ENCODE assay signal across 9 cellular contexts in the genomic region with DNA sequence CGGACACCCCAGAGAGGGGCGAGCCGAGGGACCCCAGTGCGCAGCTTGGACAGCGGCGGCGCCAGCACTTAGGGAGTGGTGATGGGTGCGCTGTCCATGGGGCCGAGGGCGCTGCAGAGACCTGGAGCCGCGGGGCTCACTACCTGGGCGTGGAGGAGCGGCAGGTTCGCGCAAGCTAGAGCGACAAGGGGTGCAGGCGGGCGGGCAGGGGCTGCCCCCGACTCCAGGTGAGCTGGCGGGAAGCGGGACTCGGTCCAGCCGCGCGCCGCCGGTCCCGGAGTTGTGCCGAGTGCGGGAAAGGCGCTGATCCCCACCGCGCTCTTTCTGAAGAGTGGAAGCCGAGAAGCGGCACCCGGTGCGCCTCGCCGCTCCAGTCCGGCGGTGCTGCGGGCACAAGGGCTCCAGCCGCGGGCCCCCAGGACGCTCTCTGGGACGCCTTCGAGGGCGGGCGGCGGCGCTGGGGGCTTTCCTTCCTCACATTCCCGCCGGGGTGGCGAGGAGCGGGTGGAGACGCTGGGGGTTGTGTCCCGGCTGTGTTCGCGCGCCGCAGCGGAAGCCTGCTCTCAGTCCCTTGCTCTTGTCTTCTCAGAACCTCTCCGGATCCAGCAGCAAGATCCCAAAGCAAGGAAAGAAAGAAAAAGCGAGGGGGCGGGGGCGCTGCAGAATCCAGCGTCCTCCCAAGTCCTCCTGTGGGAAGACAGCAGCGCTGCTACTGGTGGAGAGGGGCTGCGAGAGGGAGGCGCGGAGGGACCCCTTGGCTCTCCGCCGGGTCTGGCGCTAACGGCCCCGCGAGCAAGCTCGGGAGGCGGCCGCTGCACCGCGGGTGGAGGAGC. TPM values are rescaled to one million over a fixed set of nuclear protein-coding genes. Genes with fewer than 3 reads are reported as not detected.
DNase-seq lines count a peak whose midpoint lies in the region; ATAC-seq and TF ChIP-seq lines count a peak whose summit lies in the region.
"Had no signal": no experiment of that assay in that cellular context is flagged by ENCODE, and none has a peak within 500 bp of the region (broad histone marks: within the 10 kb centered on the region; RNA-seq: fewer than 3 reads in every experiment).

A gene with protein sequence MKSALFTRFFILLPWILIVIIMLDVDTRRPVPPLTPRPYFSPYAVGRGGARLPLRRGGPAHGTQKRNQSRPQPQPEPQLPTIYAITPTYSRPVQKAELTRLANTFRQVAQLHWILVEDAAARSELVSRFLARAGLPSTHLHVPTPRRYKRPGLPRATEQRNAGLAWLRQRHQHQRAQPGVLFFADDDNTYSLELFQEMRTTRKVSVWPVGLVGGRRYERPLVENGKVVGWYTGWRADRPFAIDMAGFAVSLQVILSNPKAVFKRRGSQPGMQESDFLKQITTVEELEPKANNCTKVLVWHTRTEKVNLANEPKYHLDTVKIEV (minus strand): TSS at position 610 of the 833 bp plus-strand sequence. CDS start 631 bp downstream, outside the sequence.

- no peaks in the 10 kb centered on the region for H4K20me1 ChIP-seq in PC-3 (ENCODE audit: low read length)

- H2AFZ ChIP-seq in PC-3 (ENCODE audit: low read length) = peak within 1 kb of the TSS; percentile 53; the same call in 1 of the 2 replicates

- H3K9me3 ChIP-seq in HEK293 (ENCODE audit: control insufficient read depth, insufficient read depth, low read depth, low read length) (no peaks in the 10 kb centered on the region), PC-3 (ENCODE audit: low read length) (no peaks in the 10 kb centered on the region), colonic mucosa (no peaks in the 10 kb centered on the region), right lobe of liver (no peaks in the 10 kb centered on the region), suprapubic skin (no peaks in the 10 kb centered on the region)

- no peaks in the 10 kb centered on the region for H3K9me2 ChIP-seq in PC-3 (replicated peaks; ENCODE audit: low read length)

- H3K9ac ChIP-seq in PC-3 (ENCODE audit: low read length) (no peak within 1 kb of the TSS), colonic mucosa (ENCODE audit: low read depth in 2 of 2, low read length in 2 of 2) (no peak within 1 kb of the TSS)

- POLR2A ChIA-PET in HEK293 (lab: Yijun Ruan, JAX) = interaction anchor here (0.7 to 1.2 kb wide), 2 partner anchors 13 to 735 kb away, joined by 3 read pairs; no protein-coding TSS in a partner anchor
- POLR2A ChIA-PET in PC-3 (lab: Charles Lee; ENCODE audit: unreplicated experiment) = no interaction called here

- H3K4me1 ChIP-seq in HEK293 (ENCODE audit: control insufficient read depth, insufficient read depth, low read length) = no peaks in the 10 kb centered on the region
- peaks cover 3% of the 10 kb centered on the region; the same call in 1 of the 2 replicates for H3K4me1 ChIP-seq in PC-3 (ENCODE audit: insufficient read depth, low read length)
- H3K4me1 ChIP-seq in colonic mucosa = peaks cover 7% of the 10 kb centered on the region
- H3K4me1 ChIP-seq in right lobe of liver = peaks cover 0 to 18% (median 2%) of the 10 kb centered on the region in 4 donors
- H3K4me1 ChIP-seq in suprapubic skin = peaks cover 25% of the 10 kb centered on the region

- intact Hi-C loops in PC-3 (cut with micrococcal nuclease) = loop anchor here (2.0 kb wide), 1 partner anchor 250 kb away; no protein-coding TSS in a partner anchor
- intact Hi-C loops in colonic mucosa (cut with DNase I) = loop anchor here (5.0 to 10.0 kb wide), 2 partner anchors 252 to 649 kb away; no protein-coding TSS in a partner anchor
- intact Hi-C loops in right lobe of liver (cut with DNase I) = no loop called here

- H3F3A ChIP-seq in PC-3 (ENCODE audit: low read length, unreplicated experiment) = no peaks in the 10 kb centered on the region

- H3K27ac ChIP-seq in HEK293 (ENCODE audit: extremely low read depth, low read depth, low read length) (no peak within 1 kb of the TSS; the same call in 1 of the 2 replicates), PC-3 (ENCODE audit: low read length) (no peak within 1 kb of the TSS), colonic mucosa (no peak within 1 kb of the TSS), right lobe of liver (no peak within 1 kb of the TSS), suprapubic skin (no peak within 1 kb of the TSS)
- H3K27ac ChIP-seq: C4-2B had no signal

- BruUV-seq in PC-3 (replicated peaks; lab: Mats Ljungman, UMichigan) = no TSS peak

- ATAC-seq in PC-3 = peak; percentile 43
- peak; percentile 40 to 54 (median 50) for ATAC-seq in right lobe of liver

- H3K36me3 ChIP-seq in HEK293 (ENCODE audit: control insufficient read depth in 2 of 2, insufficient read depth in 1 of 2, low read length in 2 of 2) (no peaks in the 10 kb centered on the region), PC-3 (ENCODE audit: low read depth, low read length) (no peaks in the 10 kb centered on the region), colonic mucosa (no peaks in the 10 kb centered on the region), right lobe of liver (no peaks in the 10 kb centered on the region), suprapubic skin (no peaks in the 10 kb centered on the region)

- H3K4me2 ChIP-seq in PC-3 (ENCODE audit: low read length) = peak within 1 kb of the TSS; percentile 92

- 2% methylated on average over 31 of the region's 83 CpGs for WGBS in right lobe of liver (ENCODE audit: insufficient coverage, low coverage, low lambda C conversion rate, missing lambda C conversion rate)
- 1% methylated on average over 42 of the region's 83 CpGs for WGBS in suprapubic skin

- no peak for TF ChIP-seq EP300 in suprapubic skin (IDR thresholded peaks at IDR 0.05)

- H3K27me3 ChIP-seq in PC-3 (ENCODE audit: low read length) = peaks cover 52% of the 10 kb centered on the region
- H3K27me3 ChIP-seq in colonic mucosa = peaks cover 38% of the 10 kb centered on the region
- H3K27me3 ChIP-seq in right lobe of liver = no peaks in the 10 kb centered on the region
- peaks cover 45% of the 10 kb centered on the region for H3K27me3 ChIP-seq in suprapubic skin

- TF ChIP-seq POLR2A in right lobe of liver (IDR thresholded peaks at IDR 0.05) (no peak), suprapubic skin (IDR thresholded peaks at IDR 0.05) (no peak)

- no peaks in the 10 kb centered on the region for H3K79me2 ChIP-seq in PC-3 (ENCODE audit: low read length)

- TF ChIP-seq CTCF in HEK293 (tag by site-specific recombination; IDR thresholded peaks at IDR 0.05) (no peak), PC-3 (conservative IDR thresholded peaks at IDR 0.05; ENCODE audit: low read depth, low read length) (no peak), colonic mucosa (IDR thresholded peaks at IDR 0.05) (no peak), right lobe of liver (IDR thresholded peaks at IDR 0.05) (no peak), suprapubic skin (IDR thresholded peaks at IDR 0.05) (no peak)

- peak within 1 kb of the TSS; percentile 57 for H3K4me3 ChIP-seq in HEK293 (ENCODE audit: low read depth, low read length)
- H3K4me3 ChIP-seq in PC-3 (ENCODE audit: low read length) = peak within 1 kb of the TSS; percentile 62
- peak within 1 kb of the TSS; percentile 37 for H3K4me3 ChIP-seq in colonic mucosa
- H3K4me3 ChIP-seq in right lobe of liver = peak within 1 kb of the TSS; percentile 44 to 53 (median 52)
- H3K4me3 ChIP-seq in suprapubic skin = peak within 1 kb of the TSS; percentile 65

- CTCF ChIA-PET in HEK293 (lab: Yijun Ruan, JAX) = interaction anchor here (0.6 to 3.8 kb wide), 28 partner anchors 13 to 747 kb away, joined by 3 to 33 read pairs (median 4); no protein-coding TSS in a partner anchor
- CTCF ChIA-PET in PC-3 (lab: Charles Lee) = interaction anchor here (1.1 kb wide), 1 partner anchor 736 kb away, joined by 4 read pairs; no protein-coding TSS in a partner anchor

- DNase-seq in NCI-H146 (lab: John Stamatoyannopoulos, UW) (peak; percentile 22), NCI-H146 treated with DMSO at 0.1 percent for 48 hours (lab: John Stamatoyannopoulos, UW; ENCODE audit: unreplicated experiment) (no peak), PC-3 (no peak), colonic mucosa (no peak), right lobe of liver (peak in 2 of 3 donors; percentile 30 to 57), suprapubic skin (ENCODE audit: low spot score in 2 of 2) (no peak), T1000 (lab: John Stamatoyannopoulos, UW) (no peak)

TF ChIP-seq in HEK293, 187 proteins besides CTCF, POLR2A, EP300 and RAD21 (continues in another document):
- TF ChIP-seq, protein P1, sequence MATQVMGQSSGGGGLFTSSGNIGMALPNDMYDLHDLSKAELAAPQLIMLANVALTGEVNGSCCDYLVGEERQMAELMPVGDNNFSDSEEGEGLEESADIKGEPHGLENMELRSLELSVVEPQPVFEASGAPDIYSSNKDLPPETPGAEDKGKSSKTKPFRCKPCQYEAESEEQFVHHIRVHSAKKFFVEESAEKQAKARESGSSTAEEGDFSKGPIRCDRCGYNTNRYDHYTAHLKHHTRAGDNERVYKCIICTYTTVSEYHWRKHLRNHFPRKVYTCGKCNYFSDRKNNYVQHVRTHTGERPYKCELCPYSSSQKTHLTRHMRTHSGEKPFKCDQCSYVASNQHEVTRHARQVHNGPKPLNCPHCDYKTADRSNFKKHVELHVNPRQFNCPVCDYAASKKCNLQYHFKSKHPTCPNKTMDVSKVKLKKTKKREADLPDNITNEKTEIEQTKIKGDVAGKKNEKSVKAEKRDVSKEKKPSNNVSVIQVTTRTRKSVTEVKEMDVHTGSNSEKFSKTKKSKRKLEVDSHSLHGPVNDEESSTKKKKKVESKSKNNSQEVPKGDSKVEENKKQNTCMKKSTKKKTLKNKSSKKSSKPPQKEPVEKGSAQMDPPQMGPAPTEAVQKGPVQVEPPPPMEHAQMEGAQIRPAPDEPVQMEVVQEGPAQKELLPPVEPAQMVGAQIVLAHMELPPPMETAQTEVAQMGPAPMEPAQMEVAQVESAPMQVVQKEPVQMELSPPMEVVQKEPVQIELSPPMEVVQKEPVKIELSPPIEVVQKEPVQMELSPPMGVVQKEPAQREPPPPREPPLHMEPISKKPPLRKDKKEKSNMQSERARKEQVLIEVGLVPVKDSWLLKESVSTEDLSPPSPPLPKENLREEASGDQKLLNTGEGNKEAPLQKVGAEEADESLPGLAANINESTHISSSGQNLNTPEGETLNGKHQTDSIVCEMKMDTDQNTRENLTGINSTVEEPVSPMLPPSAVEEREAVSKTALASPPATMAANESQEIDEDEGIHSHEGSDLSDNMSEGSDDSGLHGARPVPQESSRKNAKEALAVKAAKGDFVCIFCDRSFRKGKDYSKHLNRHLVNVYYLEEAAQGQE (tag by site-specific recombination; IDR thresholded peaks at IDR 0.05) = peak; percentile 93
- no peak for TF ChIP-seq ZNF433 (tag by site-specific recombination; IDR thresholded peaks at IDR 0.05; ENCODE audit: low read depth)
- no peak for TF ChIP-seq ZNF561 (tag by site-specific recombination; IDR thresholded peaks at IDR 0.05; ENCODE audit: borderline replicate concordance)
- peak; percentile 92 for TF ChIP-seq ZNF335 (tag by site-specific recombination; conservative IDR thresholded peaks at IDR 0.05)
- no peak for TF ChIP-seq MYNN (tag by site-specific recombination; IDR thresholded peaks at IDR 0.05; ENCODE audit: borderline replicate concordance)
- TF ChIP-seq ZNF701 (tag by site-specific recombination; IDR thresholded peaks at IDR 0.05) = no peak
- TF ChIP-seq SP7 (tag by site-specific recombination; IDR thresholded peaks at IDR 0.05) = no peak

RNA-seq across cellular contexts. Expression of the gene that starts here (rescaled TPM):
- not detected in 2 replicates for total RNA-seq in PC-3 (2014; rRNA removed)
- total RNA-seq in colonic mucosa = not detected
- total RNA-seq in right lobe of liver = under 1 TPM in 1 of 6 experiments, not detected in 5; 0.04 TPM
- under 1 TPM in 1 of 4 donors, not detected in 3; 0.21 TPM for total RNA-seq in suprapubic skin

Comparison
In these comparisons a context has a peak if more than half of its experiments do, and no peak if none do; other contexts are left out.
1. Peak in ATAC-seq, H3K4me3 ChIP-seq and H3K4me2 ChIP-seq in PC-3; RNA of the gene not detected or under 1 TPM.
2. Peak in DNase-seq, ATAC-seq and H3K4me3 ChIP-seq in right lobe of liver; RNA of the gene not detected or under 1 TPM.
3. intact Hi-C loops: an anchor here in PC-3 (2.0 kb wide) and colonic mucosa (5.0 to 10.0 kb wide); none called in right lobe of liver.